In the genomic region with DNA sequence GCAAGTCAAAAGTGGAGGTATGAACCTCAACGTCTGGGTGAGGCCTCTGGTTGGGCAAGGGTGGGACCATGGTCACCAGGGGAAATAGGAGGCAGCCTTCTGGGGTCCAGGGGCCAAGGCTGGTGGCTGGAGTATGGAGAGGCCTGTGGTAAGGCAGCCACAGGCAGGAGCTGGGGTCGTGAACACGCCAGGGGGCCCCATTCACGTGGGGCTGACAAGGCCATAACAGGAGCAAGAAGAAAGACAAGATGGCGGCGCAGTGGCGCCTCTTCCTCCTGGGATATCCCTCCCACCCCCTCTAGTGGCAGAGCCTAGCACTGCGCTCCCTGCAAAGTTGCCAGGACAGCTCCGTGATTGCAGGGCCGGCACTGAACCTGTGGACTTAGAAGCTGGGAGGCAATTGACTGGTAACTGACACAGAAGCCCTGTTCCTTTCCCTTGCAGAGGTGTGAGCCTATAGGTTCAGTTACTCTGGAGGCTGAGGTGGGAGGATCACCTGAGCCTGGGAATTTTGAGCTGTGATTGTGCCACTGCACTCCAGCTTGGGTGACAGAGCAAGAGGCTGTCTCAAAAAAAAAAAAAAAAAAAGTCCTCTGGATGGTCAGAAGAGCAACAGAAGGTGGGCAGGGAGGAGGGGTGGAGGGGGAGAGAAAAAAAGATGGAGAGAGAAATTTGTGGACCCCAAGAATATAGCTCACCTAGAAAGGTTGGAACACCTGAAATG, we compare ENCODE assay signal across 1 cellular context.
TF ChIP-seq lines count a peak whose summit lies in the region.

No MANE protein-coding gene starts in this region.

TF ChIP-seq in K562, 482 proteins besides CTCF, POLR2A, EP300 and RAD21 (continued from another document and continues in another):
- TF ChIP-seq, protein P1, sequence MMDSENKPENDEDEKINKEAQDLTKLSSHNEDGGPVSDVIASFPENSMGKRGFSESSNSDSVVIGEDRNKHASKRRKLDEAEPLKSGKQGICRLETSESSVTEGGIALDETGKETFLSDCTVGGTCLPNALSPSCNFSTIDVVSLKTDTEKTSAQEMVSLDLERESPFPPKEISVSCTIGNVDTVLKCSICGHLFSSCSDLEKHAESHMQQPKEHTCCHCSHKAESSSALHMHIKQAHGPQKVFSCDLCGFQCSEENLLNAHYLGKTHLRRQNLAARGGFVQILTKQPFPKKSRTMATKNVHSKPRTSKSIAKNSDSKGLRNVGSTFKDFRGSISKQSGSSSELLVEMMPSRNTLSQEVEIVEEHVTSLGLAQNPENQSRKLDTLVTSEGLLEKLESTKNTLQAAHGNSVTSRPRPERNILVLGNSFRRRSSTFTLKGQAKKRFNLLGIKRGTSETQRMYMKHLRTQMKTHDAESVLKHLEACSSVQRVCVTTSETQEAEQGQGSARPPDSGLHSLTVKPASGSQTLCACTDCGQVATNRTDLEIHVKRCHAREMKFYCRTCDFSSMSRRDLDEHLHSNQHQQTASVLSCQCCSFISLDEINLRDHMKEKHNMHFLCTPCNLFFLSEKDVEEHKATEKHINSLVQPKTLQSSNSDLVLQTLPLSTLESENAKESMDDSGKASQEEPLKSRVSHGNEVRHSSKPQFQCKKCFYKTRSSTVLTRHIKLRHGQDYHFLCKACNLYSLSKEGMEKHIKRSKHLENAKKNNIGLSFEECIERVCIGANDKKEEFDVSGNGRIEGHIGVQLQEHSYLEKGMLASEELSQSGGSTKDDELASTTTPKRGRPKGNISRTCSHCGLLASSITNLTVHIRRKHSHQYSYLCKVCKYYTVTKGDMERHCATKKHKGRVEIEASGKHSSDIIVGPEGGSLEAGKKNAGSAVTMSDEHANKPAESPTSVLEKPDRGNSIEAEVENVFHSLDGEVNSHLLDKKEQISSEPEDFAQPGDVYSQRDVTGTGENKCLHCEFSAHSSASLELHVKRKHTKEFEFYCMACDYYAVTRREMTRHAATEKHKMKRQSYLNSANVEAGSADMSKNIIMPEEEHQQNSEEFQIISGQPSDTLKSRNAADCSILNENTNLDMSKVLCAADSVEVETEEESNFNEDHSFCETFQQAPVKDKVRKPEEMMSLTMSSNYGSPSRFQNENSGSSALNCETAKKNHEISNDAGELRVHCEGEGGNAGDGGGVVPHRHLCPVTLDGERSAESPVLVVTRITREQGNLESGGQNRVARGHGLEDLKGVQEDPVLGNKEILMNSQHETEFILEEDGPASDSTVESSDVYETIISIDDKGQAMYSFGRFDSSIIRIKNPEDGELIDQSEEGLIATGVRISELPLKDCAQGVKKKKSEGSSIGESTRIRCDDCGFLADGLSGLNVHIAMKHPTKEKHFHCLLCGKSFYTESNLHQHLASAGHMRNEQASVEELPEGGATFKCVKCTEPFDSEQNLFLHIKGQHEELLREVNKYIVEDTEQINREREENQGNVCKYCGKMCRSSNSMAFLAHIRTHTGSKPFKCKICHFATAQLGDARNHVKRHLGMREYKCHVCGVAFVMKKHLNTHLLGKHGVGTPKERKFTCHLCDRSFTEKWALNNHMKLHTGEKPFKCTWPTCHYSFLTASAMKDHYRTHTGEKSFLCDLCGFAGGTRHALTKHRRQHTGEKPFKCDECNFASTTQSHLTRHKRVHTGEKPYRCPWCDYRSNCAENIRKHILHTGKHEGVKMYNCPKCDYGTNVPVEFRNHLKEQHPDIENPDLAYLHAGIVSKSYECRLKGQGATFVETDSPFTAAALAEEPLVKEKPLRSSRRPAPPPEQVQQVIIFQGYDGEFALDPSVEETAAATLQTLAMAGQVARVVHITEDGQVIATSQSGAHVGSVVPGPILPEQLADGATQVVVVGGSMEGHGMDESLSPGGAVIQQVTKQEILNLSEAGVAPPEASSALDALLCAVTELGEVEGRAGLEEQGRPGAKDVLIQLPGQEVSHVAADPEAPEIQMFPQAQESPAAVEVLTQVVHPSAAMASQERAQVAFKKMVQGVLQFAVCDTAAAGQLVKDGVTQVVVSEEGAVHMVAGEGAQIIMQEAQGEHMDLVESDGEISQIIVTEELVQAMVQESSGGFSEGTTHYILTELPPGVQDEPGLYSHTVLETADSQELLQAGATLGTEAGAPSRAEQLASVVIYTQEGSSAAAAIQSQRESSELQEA (IDR thresholded peaks at IDR 0.05; ENCODE audit: low read depth) = no peak
- no peak for TF ChIP-seq NR3C1 (CRISPR knock-in tag; IDR thresholded peaks at IDR 0.05)
- TF ChIP-seq ZNF316 (IDR thresholded peaks at IDR 0.05) = no peak
- no peak for TF ChIP-seq KDM5B (IDR thresholded peaks at IDR 0.05; ENCODE audit: insufficient replicate concordance, low read depth, low read length)
- no peak for TF ChIP-seq CAMTA2 (CRISPR knock-in tag; conservative IDR thresholded peaks at IDR 0.05)
- TF ChIP-seq ZFPM2 (CRISPR knock-in tag; IDR thresholded peaks at IDR 0.05) = no peak
- TF ChIP-seq TAF1 (IDR thresholded peaks at IDR 0.05; ENCODE audit: control insufficient read depth, extremely low read depth, insufficient read depth, low read length, severe bottlenecking) = no peak
- no peak for TF ChIP-seq ARID2 (IDR thresholded peaks at IDR 0.05)
- peak; percentile 77; the same call in 1 of the 2 replicates for TF ChIP-seq ZHX1 (conservative IDR thresholded peaks at IDR 0.05; ENCODE audit: low read length)
- 0 out of 2 replicates have a peak, but pooled peaks have one; percentile 45 for TF ChIP-seq ZNF445 (CRISPR knock-in tag; IDR thresholded peaks at IDR 0.05; ENCODE audit: low read depth)
- peak; percentile 81; the same call in 1 of the 2 replicates for TF ChIP-seq PYGO2 (tag; IDR thresholded peaks at IDR 0.05)
- no peak for TF ChIP-seq FOXA3 (CRISPR knock-in tag; conservative IDR thresholded peaks at IDR 0.05 in 1 of 2, IDR thresholded peaks at IDR 0.05 in 1 of 2)
- TF ChIP-seq, protein P2, sequence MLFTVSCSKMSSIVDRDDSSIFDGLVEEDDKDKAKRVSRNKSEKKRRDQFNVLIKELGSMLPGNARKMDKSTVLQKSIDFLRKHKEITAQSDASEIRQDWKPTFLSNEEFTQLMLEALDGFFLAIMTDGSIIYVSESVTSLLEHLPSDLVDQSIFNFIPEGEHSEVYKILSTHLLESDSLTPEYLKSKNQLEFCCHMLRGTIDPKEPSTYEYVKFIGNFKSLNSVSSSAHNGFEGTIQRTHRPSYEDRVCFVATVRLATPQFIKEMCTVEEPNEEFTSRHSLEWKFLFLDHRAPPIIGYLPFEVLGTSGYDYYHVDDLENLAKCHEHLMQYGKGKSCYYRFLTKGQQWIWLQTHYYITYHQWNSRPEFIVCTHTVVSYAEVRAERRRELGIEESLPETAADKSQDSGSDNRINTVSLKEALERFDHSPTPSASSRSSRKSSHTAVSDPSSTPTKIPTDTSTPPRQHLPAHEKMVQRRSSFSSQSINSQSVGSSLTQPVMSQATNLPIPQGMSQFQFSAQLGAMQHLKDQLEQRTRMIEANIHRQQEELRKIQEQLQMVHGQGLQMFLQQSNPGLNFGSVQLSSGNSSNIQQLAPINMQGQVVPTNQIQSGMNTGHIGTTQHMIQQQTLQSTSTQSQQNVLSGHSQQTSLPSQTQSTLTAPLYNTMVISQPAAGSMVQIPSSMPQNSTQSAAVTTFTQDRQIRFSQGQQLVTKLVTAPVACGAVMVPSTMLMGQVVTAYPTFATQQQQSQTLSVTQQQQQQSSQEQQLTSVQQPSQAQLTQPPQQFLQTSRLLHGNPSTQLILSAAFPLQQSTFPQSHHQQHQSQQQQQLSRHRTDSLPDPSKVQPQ (CRISPR knock-in tag; IDR thresholded peaks at IDR 0.05; ENCODE audit: borderline replicate concordance) = no peak
- TF ChIP-seq ZNF197 (CRISPR knock-in tag; IDR thresholded peaks at IDR 0.05; ENCODE audit: low read depth) = 0 out of 2 replicates have a peak, but pooled peaks have one; percentile 68
- TF ChIP-seq STAG1 (CRISPR knock-in tag; IDR thresholded peaks at IDR 0.05; ENCODE audit: borderline replicate concordance) = peak; percentile 82; the same call in 1 of the 2 replicates
- TF ChIP-seq XRCC5 (IDR thresholded peaks at IDR 0.05; ENCODE audit: low read depth, low read length) = 0 out of 2 replicates have a peak, but pooled peaks have one; percentile 38
- TF ChIP-seq ZNF384 (IDR thresholded peaks at IDR 0.05; ENCODE audit: low read depth, low read length) = no peak
- 0 out of 2 replicates have a peak, but pooled peaks have one; percentile 65 for TF ChIP-seq MEF2D (tag; conservative IDR thresholded peaks at IDR 0.05; ENCODE audit: low read depth)
- no peak for TF ChIP-seq FIP1L1 (IDR thresholded peaks at IDR 0.05; ENCODE audit: low read depth, low read length, poor library complexity, severe bottlenecking)
- no peak for TF ChIP-seq NR1H2 (CRISPR knock-in tag; IDR thresholded peaks at IDR 0.05)
- 0 out of 2 replicates have a peak, but pooled peaks have one; percentile 4 for TF ChIP-seq CREM (IDR thresholded peaks at IDR 0.05; ENCODE audit: low read depth)
- no peak for TF ChIP-seq MEF2A (IDR thresholded peaks at IDR 0.05; ENCODE audit: control insufficient read depth, low read depth, low read length)
- TF ChIP-seq ZNF79 (CRISPR knock-in tag; IDR thresholded peaks at IDR 0.05; ENCODE audit: low read depth) = 0 out of 2 replicates have a peak, but pooled peaks have one; percentile 38
- TF ChIP-seq, protein P3, sequence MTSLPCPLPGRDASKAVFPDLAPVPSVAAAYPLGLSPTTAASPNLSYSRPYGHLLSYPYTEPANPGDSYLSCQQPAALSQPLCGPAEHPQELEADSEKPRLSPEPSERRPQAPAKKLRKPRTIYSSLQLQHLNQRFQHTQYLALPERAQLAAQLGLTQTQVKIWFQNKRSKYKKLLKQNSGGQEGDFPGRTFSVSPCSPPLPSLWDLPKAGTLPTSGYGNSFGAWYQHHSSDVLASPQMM (CRISPR knock-in tag; IDR thresholded peaks at IDR 0.05) = no peak
- peak; percentile 89 for TF ChIP-seq SMAD4 (CRISPR knock-in tag; conservative IDR thresholded peaks at IDR 0.05)
- TF ChIP-seq CC2D1A (IDR thresholded peaks at IDR 0.05) = peak; percentile 71
- TF ChIP-seq SMAD3 (CRISPR knock-in tag; conservative IDR thresholded peaks at IDR 0.05) = peak; percentile 59; the same call in 1 of the 2 replicates
- TF ChIP-seq, protein P4, sequence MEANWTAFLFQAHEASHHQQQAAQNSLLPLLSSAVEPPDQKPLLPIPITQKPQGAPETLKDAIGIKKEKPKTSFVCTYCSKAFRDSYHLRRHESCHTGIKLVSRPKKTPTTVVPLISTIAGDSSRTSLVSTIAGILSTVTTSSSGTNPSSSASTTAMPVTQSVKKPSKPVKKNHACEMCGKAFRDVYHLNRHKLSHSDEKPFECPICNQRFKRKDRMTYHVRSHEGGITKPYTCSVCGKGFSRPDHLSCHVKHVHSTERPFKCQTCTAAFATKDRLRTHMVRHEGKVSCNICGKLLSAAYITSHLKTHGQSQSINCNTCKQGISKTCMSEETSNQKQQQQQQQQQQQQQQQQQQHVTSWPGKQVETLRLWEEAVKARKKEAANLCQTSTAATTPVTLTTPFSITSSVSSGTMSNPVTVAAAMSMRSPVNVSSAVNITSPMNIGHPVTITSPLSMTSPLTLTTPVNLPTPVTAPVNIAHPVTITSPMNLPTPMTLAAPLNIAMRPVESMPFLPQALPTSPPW (CRISPR knock-in tag; IDR thresholded peaks at IDR 0.05) = peak; percentile 51
- no peak for TF ChIP-seq MED1 (CRISPR knock-in tag; IDR thresholded peaks at IDR 0.05; ENCODE audit: borderline replicate concordance)
- TF ChIP-seq, protein P5, sequence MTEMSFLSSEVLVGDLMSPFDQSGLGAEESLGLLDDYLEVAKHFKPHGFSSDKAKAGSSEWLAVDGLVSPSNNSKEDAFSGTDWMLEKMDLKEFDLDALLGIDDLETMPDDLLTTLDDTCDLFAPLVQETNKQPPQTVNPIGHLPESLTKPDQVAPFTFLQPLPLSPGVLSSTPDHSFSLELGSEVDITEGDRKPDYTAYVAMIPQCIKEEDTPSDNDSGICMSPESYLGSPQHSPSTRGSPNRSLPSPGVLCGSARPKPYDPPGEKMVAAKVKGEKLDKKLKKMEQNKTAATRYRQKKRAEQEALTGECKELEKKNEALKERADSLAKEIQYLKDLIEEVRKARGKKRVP (CRISPR knock-in tag; IDR thresholded peaks at IDR 0.05) = peak; percentile 67
- 0 out of 2 replicates have a peak, but pooled peaks have one; percentile 43 for TF ChIP-seq ZNF239 (CRISPR knock-in tag; IDR thresholded peaks at IDR 0.05)
- no peak for TF ChIP-seq BCLAF1 (IDR thresholded peaks at IDR 0.05; ENCODE audit: borderline replicate concordance in 1 of 2, control insufficient read depth in 1 of 2, low read depth in 2 of 2, low read length in 1 of 2)
